In the genomic region with DNA sequence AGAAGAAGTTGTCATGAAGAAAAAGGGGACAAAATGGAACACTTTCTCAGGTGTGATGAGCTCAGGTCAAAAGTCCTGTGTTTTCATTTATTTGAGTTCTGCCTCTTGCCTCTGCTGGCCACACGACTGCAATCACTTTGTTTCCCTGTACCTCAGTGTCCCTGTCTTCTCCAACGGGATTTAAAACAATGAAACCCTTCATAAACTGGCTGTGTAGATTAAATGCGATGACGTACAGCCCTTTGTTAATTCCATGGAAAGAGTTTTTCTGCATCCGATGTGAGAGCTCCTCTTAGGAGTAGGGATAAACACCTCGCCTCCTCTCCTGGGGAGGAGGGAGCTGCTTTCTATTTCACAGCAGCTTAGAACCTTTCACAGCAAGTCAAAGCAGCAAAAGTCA, we compare ENCODE assay signal across 1 cellular context.
TF ChIP-seq lines count a peak whose summit lies in the region.

No MANE protein-coding gene starts in this region.

TF ChIP-seq in endothelial cell of umbilical vein, 7 proteins besides CTCF, POLR2A, EP300 and RAD21 (continued from another document):
- TF ChIP-seq FOS (IDR thresholded peaks at IDR 0.05; ENCODE audit: borderline replicate concordance, insufficient read depth, low read length) = no peak
